23 cellular contexts compared by ENCODE assay signal in genomic region chr7:148327379-148327778, GRCh38.
DNase-seq lines count a peak whose midpoint lies in the region; FAIRE-seq and TF ChIP-seq lines count a peak whose summit lies in the region.
"Had no signal": no experiment of that assay in that cellular context is flagged by ENCODE, and none has a peak within 500 bp of the region (broad histone marks: within the 10 kb centered on the region; RNA-seq: fewer than 3 reads in every experiment).

No MANE protein-coding gene starts in this region.

- DNase-seq in HT1080 (ENCODE audit: low read depth) (peak; percentile 67), SW480 (ENCODE audit: low spot score) (peak; percentile 88), hepatocyte (ENCODE audit: low spot score) (peak; percentile 49), renal cortical epithelial cell (ENCODE audit: low read depth) (peak; percentile 78), Karpas-422 (no peak), NCI-H1417 treated with DMSO at 0.1 percent for 48 hours (lab: John Stamatoyannopoulos, UW) (no peak), small intestine (no peak)
- DNase-seq: activated CD4-positive, CD25-positive, alpha-beta regulatory T cell treated with anti-CD3 and anti-CD28 coated beads, Interleukin-2, amount 50 U/mL, for 72 hours; activated naive CD4-positive, alpha-beta T cell treated with anti-CD3 and anti-CD28 coated beads, Interleukin-2, amount 10 ng/mL, durations not matched to agents 7 days and 5 days; activated T-cell treated with anti-CD3 and anti-CD28 coated beads, Interleukin-2, amount 50 U/mL, for 4 hours; EL; foreskin fibroblast; GM23248; left colon; NCI-H146; NCI-H345; stimulated activated CD4-positive, alpha-beta T cell treated with anti-CD3 and anti-CD28 coated beads, Interleukin-15, amount 100 ng/mL, for 24 hours; T1000 had no signal

- H3K79me2 ChIP-seq in hepatocyte (no peaks in the 10 kb centered on the region), Karpas-422 (ENCODE audit: low read length) (no peaks in the 10 kb centered on the region)

- H3K27me3 ChIP-seq in hepatocyte: no peaks in the 10 kb centered on the region
- no peaks in the 10 kb centered on the region for H3K27me3 ChIP-seq in Karpas-422 (ENCODE audit: low read length)
- H3K27me3 ChIP-seq in small intestine (ENCODE audit: control insufficient read depth in 2 of 2, insufficient read depth in 2 of 2, low read length in 2 of 2): peaks cover 0 to 2% of the 10 kb centered on the region in 2 donors

- H3K4me2 ChIP-seq in hepatocyte (no peak overlapping the region), Karpas-422 (ENCODE audit: low read depth, low read length, poor library complexity, severe bottlenecking) (no peak overlapping the region)
- H3K4me2 ChIP-seq: PC-9 had no signal

- H3K9ac ChIP-seq in Karpas-422 (ENCODE audit: low read length): no peak overlapping the region
- H3K9ac ChIP-seq: GM23248 had no signal

- TF ChIP-seq CTCF in hepatocyte (IDR thresholded peaks at IDR 0.05; ENCODE audit: poor library complexity): no peak

- peak overlapping the region; percentile 85 for H3K27ac ChIP-seq in hepatocyte
- no peak overlapping the region for H3K27ac ChIP-seq in Karpas-422 (ENCODE audit: low read length)
- no peak overlapping the region for H3K27ac ChIP-seq in small intestine (ENCODE audit: low read depth in 1 of 2, low read length in 1 of 2)
- H3K27ac ChIP-seq: GM23248, PC-9, thoracic aorta had no signal

- H3K9me3 ChIP-seq in hepatocyte (ENCODE audit: low read depth) (no peaks in the 10 kb centered on the region), Karpas-422 (ENCODE audit: low read length) (no peaks in the 10 kb centered on the region; the same call in 1 of the 2 replicates), small intestine (ENCODE audit: control insufficient read depth, low read depth) (peaks cover 2% of the 10 kb centered on the region)
- H3K9me3 ChIP-seq: thoracic aorta had no signal

- H4K20me1 ChIP-seq in hepatocyte (ENCODE audit: insufficient read depth, poor library complexity, severe bottlenecking): no peaks in the 10 kb centered on the region
- no peaks in the 10 kb centered on the region for H4K20me1 ChIP-seq in Karpas-422 (ENCODE audit: insufficient read depth, low read depth, low read length)

- WGBS in hepatocyte (ENCODE audit: low lambda C conversion rate, missing lambda C conversion rate): 30% methylated on average over 1 of the region's 1 CpG
- 12 to 63% (median 29%) methylated on average over 1 of the region's 1 CpG for WGBS in small intestine, 3 donors

- FAIRE-seq in small intestine (lab: Jason Lieb, UNC): no peak
- FAIRE-seq: colon, endometrium, GM18507 had no signal

- H3K4me3 ChIP-seq in hepatocyte: no peak overlapping the region
- no peak overlapping the region for H3K4me3 ChIP-seq in Karpas-422 (ENCODE audit: low read length)
- H3K4me3 ChIP-seq in small intestine (ENCODE audit: low read depth in 1 of 2, low read length in 2 of 2): no peak overlapping the region
- H3K4me3 ChIP-seq: GM23248, PC-9, thoracic aorta had no signal

- H3K9me2 ChIP-seq in hepatocyte (replicated peaks; ENCODE audit: insufficient read depth) (no peaks in the 10 kb centered on the region), Karpas-422 (replicated peaks; ENCODE audit: insufficient read depth, low read length) (no peaks in the 10 kb centered on the region)

- peaks cover 9% of the 10 kb centered on the region for H3K4me1 ChIP-seq in hepatocyte (ENCODE audit: insufficient read depth)
- H3K4me1 ChIP-seq in Karpas-422 (ENCODE audit: low read length): no peaks in the 10 kb centered on the region
- H3K4me1 ChIP-seq in small intestine (ENCODE audit: control insufficient read depth in 2 of 2, insufficient read depth in 1 of 2, low read depth in 1 of 2, low read length in 1 of 2): no peaks in the 10 kb centered on the region

- H3K36me3 ChIP-seq in hepatocyte (replicated peaks; ENCODE audit: insufficient read depth, low read depth) (no peaks in the 10 kb centered on the region), Karpas-422 (ENCODE audit: insufficient read depth, low read length) (no peaks in the 10 kb centered on the region), small intestine (ENCODE audit: control insufficient read depth in 2 of 2, insufficient read depth in 2 of 2, low read length in 2 of 2) (no peaks in the 10 kb centered on the region)
- H3K36me3 ChIP-seq: thoracic aorta had no signal

- no peak overlapping the region for H2AFZ ChIP-seq in hepatocyte
- no peak overlapping the region for H2AFZ ChIP-seq in Karpas-422 (ENCODE audit: low read length)
- H2AFZ ChIP-seq: GM23248, PC-9 had no signal

Comparison
In these comparisons a context has a peak if more than half of its experiments do, and no peak if none do; other contexts are left out.
1. DNase-seq: peak in HT1080 (single experiment), SW480 (single experiment), hepatocyte (single experiment) and renal cortical epithelial cell (single experiment); none in Karpas-422 (single experiment), NCI-H1417 treated with DMSO at 0.1 percent for 48 hours (single experiment) and small intestine (single experiment).